In genomic region chr7:877312-878232, GRCh38 we compare ENCODE assay signal across 8 cellular contexts. TPM values are rescaled to one million over a fixed set of nuclear protein-coding genes. Genes with fewer than 3 reads are reported as not detected.
DNase-seq lines count a peak whose midpoint lies in the region; ATAC-seq and TF ChIP-seq lines count a peak whose summit lies in the region.

No MANE protein-coding gene starts in this region.

- peaks cover 0 to 37% (median 7%) of the 10 kb centered on the region in 4 donors for H3K4me1 ChIP-seq in Peyer's patch

- peak overlapping the region; percentile 86 to 98 (median 94) for H3K27ac ChIP-seq in Peyer's patch

- H3K4me3 Mint-ChIP-seq in osteocyte (ENCODE audit: unreplicated experiment), result peak overlapping the region; percentile 89

- peaks cover 24% of the 10 kb centered on the region for H3K4me1 Mint-ChIP-seq in osteocyte (ENCODE audit: unreplicated experiment)

- H3K36me3 Mint-ChIP-seq in osteocyte (ENCODE audit: unreplicated experiment), result peaks cover 11% of the 10 kb centered on the region

- TF ChIP-seq POLR2A in Peyer's patch (IDR thresholded peaks at IDR 0.05), result no peak

- H3K27me3 Mint-ChIP-seq in osteocyte (ENCODE audit: unreplicated experiment), result no peaks in the 10 kb centered on the region

- H3K27me3 ChIP-seq in Peyer's patch, result no peaks in the 10 kb centered on the region

- no peaks in the 10 kb centered on the region for H3K9me3 Mint-ChIP-seq in osteocyte (ENCODE audit: unreplicated experiment)

- H3K36me3 ChIP-seq in Peyer's patch, result peaks cover 0 to 14% (median 0%) of the 10 kb centered on the region in 3 donors

- TF ChIP-seq CTCF in Peyer's patch (IDR thresholded peaks at IDR 0.05) (no peak), epithelial cell of proximal tubule (conservative IDR thresholded peaks at IDR 0.05; ENCODE audit: low read depth, low read length) (peak; percentile 5), osteocyte (IDR thresholded peaks at IDR 0.05) (no peak)

- peak overlapping the region; percentile 85 for H3K27ac Mint-ChIP-seq in osteocyte (ENCODE audit: unreplicated experiment)

- H3K9me3 ChIP-seq in Peyer's patch, result no peaks in the 10 kb centered on the region

- H3K4me3 ChIP-seq in Peyer's patch, result peak overlapping the region; percentile 87 to 100 (median 94)
- H3K4me3 ChIP-seq in epithelial cell of proximal tubule (ENCODE audit: low read depth, low read length), result peak overlapping the region; percentile 72

- no peak for ATAC-seq in GM21786 (IDR thresholded peaks at IDR 0.05; ENCODE audit: unreplicated experiment)

- DNase-seq in NCI-H1436 (lab: John Stamatoyannopoulos, UW) (peak; percentile 6), NCI-H1436 treated with DMSO at 0.1 percent for 48 hours (lab: John Stamatoyannopoulos, UW) (no peak), Peyer's patch (peak in 2 of 3 donors; percentile 33 to 70), epithelial cell of proximal tubule (ENCODE audit: low read depth) (no peak), osteocyte (ENCODE audit: extremely low spot score, unreplicated experiment) (no peak), LoVo (ENCODE audit: low spot score) (no peak), D341Med (ENCODE audit: low spot score) (no peak)

RNA-seq across cellular contexts. Expression of gene GET4, which starts 1.2 kb away (rescaled TPM):
- total RNA-seq in Peyer's patch, result 10 to 100 TPM; 29.7 to 93.3 (median 56.8) TPM
- total RNA-seq in epithelial cell of proximal tubule, result 32.6 and 42.2 TPM in 2 replicates
- 33.7 and 36.4 TPM in 2 replicates for total RNA-seq in osteocyte

RNA-seq across cellular contexts. Expression of gene SUN1, which starts 45.3 kb away (rescaled TPM):
- total RNA-seq in Peyer's patch (100 to 1,000 TPM; 113 to 259 (median 192) TPM), epithelial cell of proximal tubule (117 and 270 TPM in 2 replicates), osteocyte (212 and 226 TPM in 2 replicates)

Comparison
In these comparisons a context has a peak if more than half of its experiments do, and no peak if none do; other contexts are left out.
1. DNase-seq: peak in NCI-H1436 (single experiment) and Peyer's patch (2 of 3); none in NCI-H1436 treated with DMSO at 0.1 percent for 48 hours (single experiment), epithelial cell of proximal tubule (single experiment), osteocyte (single experiment), LoVo (single experiment) and D341Med (single experiment).